22 cellular contexts compared by ENCODE assay signal in the genomic region with DNA sequence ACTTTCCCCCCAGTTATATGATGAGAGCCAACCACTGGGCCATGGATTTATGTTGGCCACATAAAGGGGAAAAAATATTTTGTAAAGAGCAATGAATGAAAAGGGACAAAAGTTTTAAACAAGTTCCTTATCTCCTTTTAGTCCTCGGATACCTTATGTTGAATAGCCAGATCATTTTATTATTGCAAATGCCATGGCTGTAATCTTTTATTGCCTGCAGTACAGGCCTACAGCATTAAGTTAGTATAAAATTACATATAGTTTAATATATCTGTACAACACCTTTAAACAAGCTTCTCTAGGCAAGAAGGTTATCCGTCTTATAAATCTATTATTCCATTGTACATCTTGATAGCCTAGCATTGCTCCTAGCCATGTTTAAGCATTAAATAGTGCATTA.
"Had no signal": no experiment of that assay in that cellular context is flagged by ENCODE, and none has a peak within 500 bp of the region (broad histone marks: within the 10 kb centered on the region; RNA-seq: fewer than 3 reads in every experiment).

No MANE protein-coding gene starts in this region.

- H3K27me3 ChIP-seq: dorsolateral prefrontal cortex, esophagus muscularis mucosa, foreskin keratinocyte, gastroesophageal sphincter, heart left ventricle, hepatocyte, left lung had no signal

- DNase-seq: dermis blood vessel endothelial cell; dorsolateral prefrontal cortex; effector CD4-positive, alpha-beta T cell; effector memory CD4-positive, alpha-beta T cell; foreskin keratinocyte; heart left ventricle; hypothalamus; immature natural killer cell; islet precursor cell; kidney; kidney glomerular epithelial cell; left lung; left ventricle myocardium superior; lower lobe of right lung; mesendoderm; midbrain; naive B cell had no signal

- H2AFZ ChIP-seq: hepatocyte had no signal

- H3K27ac Mint-ChIP-seq: immature natural killer cell, memory B cell, naive B cell had no signal

- H3K4me1 ChIP-seq: esophagus muscularis mucosa, gastroesophageal sphincter, left lung, lower lobe of right lung had no signal

- H3K36me3 Mint-ChIP-seq: immature natural killer cell, memory B cell, naive B cell had no signal

- H3K9me3 Mint-ChIP-seq: memory B cell, naive B cell had no signal

- ATAC-seq: foreskin keratinocyte, gastroesophageal sphincter, heart left ventricle, left lung, left ventricle myocardium superior, lower lobe of right lung had no signal

- H3K79me2 ChIP-seq: hepatocyte had no signal

- H3K36me3 ChIP-seq: esophagus muscularis mucosa, gastroesophageal sphincter, heart left ventricle, left lung, lower lobe of right lung had no signal

- H3K4me1 Mint-ChIP-seq: immature natural killer cell, memory B cell, naive B cell had no signal

- H3K27ac ChIP-seq: coronary artery, dorsolateral prefrontal cortex, esophagus muscularis mucosa, foreskin keratinocyte, gastroesophageal sphincter, heart left ventricle, hepatocyte, left lung, lower lobe of right lung had no signal

- H3K4me2 ChIP-seq: hepatocyte had no signal

- H3K9me3 ChIP-seq: left lung, lower lobe of right lung had no signal

- H3K4me3 ChIP-seq: coronary artery, dorsolateral prefrontal cortex, esophagus muscularis mucosa, gastroesophageal sphincter, heart left ventricle, hepatocyte, left lung, lower lobe of right lung had no signal

- H3K4me3 Mint-ChIP-seq: immature natural killer cell, memory B cell, naive B cell had no signal

- H3K27me3 Mint-ChIP-seq: memory B cell had no signal
